13 cellular contexts compared by ENCODE assay signal in the genomic region with DNA sequence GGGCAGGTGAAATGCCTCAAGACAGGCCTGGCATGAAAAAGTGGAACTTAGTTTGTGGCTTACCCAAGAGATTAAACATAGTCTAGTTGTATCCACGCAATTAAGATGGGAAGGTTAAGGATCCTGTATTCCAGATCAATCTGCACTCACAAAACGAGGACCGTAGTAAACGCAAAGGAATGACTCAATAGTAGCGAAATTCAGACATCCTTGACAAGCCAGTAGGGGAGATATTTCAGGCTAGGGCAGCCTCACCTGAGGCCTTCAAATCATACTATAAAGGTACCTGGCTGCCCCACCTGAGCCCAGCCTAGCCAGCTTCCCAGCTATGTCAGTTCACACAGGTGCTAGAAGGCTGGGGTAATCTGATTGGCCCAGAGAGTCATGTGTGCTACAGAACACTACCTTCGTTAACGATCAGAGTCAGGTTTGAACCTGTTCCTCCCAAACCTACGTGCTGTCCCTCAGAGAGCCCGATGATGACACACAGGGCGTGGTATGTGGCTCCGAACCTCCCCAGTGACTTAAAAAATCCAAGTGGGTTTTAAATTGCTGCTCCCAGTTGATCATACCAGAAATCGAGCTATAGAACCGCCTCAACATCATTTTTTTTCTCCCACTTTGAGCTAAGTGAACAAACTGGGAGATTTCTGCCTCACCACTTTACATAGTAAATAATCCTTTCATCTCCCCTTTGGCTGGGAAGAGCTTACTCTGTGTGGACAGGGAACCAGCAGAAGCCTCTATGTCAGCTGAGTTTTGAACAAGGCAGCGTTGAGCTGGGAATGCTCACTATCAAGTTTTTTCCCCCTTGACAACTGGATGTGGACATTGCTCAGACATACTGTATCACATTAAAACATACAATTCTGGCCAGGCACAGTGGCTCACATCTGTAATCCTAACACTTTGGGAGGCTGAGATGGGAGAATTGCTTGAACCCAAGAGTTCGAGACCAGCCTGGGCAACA. TPM values are rescaled to one million over a fixed set of nuclear protein-coding genes. Genes with fewer than 3 reads are reported as not detected.
DNase-seq lines count a peak whose midpoint lies in the region; ATAC-seq and TF ChIP-seq lines count a peak whose summit lies in the region.
"Had no signal": no experiment of that assay in that cellular context is flagged by ENCODE, and none has a peak within 500 bp of the region (broad histone marks: within the 10 kb centered on the region; RNA-seq: fewer than 3 reads in every experiment).

No MANE protein-coding gene starts in this region.

- POLR2A ChIA-PET in CD8-positive, alpha-beta T cell (lab: Charles Lee), result interaction anchor here (0.6 kb wide), 1 partner anchor 72 kb away, joined by 5 read pairs; no protein-coding TSS in a partner anchor

- no peaks in the 10 kb centered on the region for H3K36me3 ChIP-seq in breast epithelium
- no peaks in the 10 kb centered on the region for H3K36me3 ChIP-seq in MG63
- no peaks in the 10 kb centered on the region for H3K36me3 ChIP-seq in CD8-positive, alpha-beta T cell (ENCODE audit: insufficient read depth, low read length)
- H3K36me3 ChIP-seq: neutrophil, SJCRH30 had no signal

- no peak overlapping the region for H3K4me3 Mint-ChIP-seq in osteocyte (ENCODE audit: unreplicated experiment)
- H3K4me3 Mint-ChIP-seq in CD8-positive, alpha-beta T cell, result no peak overlapping the region

- H3K9me3 ChIP-seq in breast epithelium (no peaks in the 10 kb centered on the region), MG63 (no peaks in the 10 kb centered on the region)
- no peaks in the 10 kb centered on the region for H3K9me3 ChIP-seq in CD8-positive, alpha-beta T cell (ENCODE audit: low read length)
- H3K9me3 ChIP-seq: neutrophil, SJCRH30 had no signal

- peak overlapping the region; percentile 76 to 84 for H3K27ac ChIP-seq in breast epithelium
- no peak overlapping the region for H3K27ac ChIP-seq in CD8-positive, alpha-beta T cell (ENCODE audit: low read depth, low read length)
- H3K27ac ChIP-seq: KMS-11, neutrophil, SJCRH30 had no signal

- H3K36me3 Mint-ChIP-seq in osteocyte (ENCODE audit: unreplicated experiment), result no peaks in the 10 kb centered on the region
- H3K36me3 Mint-ChIP-seq in CD8-positive, alpha-beta T cell, result no peaks in the 10 kb centered on the region

- no peaks in the 10 kb centered on the region for H3K27me3 ChIP-seq in breast epithelium
- H3K27me3 ChIP-seq in MG63, result no peaks in the 10 kb centered on the region
- H3K27me3 ChIP-seq in CD8-positive, alpha-beta T cell (ENCODE audit: insufficient read depth, low read length), result no peaks in the 10 kb centered on the region

- H3K9me3 Mint-ChIP-seq in osteocyte (ENCODE audit: unreplicated experiment), result no peaks in the 10 kb centered on the region
- H3K9me3 Mint-ChIP-seq in CD8-positive, alpha-beta T cell, result no peaks in the 10 kb centered on the region

- CTCF ChIA-PET in CD8-positive, alpha-beta T cell (lab: Charles Lee), result interaction anchor here (0.7 to 1.4 kb wide), 4 partner anchors 42 to 60 kb away, joined by 3 to 7 read pairs (median 4); no protein-coding TSS in a partner anchor

- ATAC-seq in CD8-positive, alpha-beta T cell, result no peak

- H3K27ac Mint-ChIP-seq in osteocyte (ENCODE audit: unreplicated experiment), result peak overlapping the region; percentile 12
- H3K27ac Mint-ChIP-seq in CD8-positive, alpha-beta T cell, result no peak overlapping the region

- DNase-seq in DMS153 treated with DMSO at 0.1 percent for 48 hours (lab: John Stamatoyannopoulos, UW; ENCODE audit: unreplicated experiment) (peak; percentile 5), NCI-H2029 (lab: John Stamatoyannopoulos, UW) (peak; percentile 80), breast epithelium (ENCODE audit: low spot score in 2 of 2) (peak; percentile 72 to 83), osteocyte (ENCODE audit: extremely low spot score, unreplicated experiment) (no peak), MG63 (no peak), DMS 273 (lab: John Stamatoyannopoulos, UW; ENCODE audit: unreplicated experiment) (no peak), pons (ENCODE audit: low spot score) (no peak)
- DNase-seq in CD8-positive, alpha-beta T cell, result no peak
- DNase-seq: activated CD8-positive, alpha-beta memory T cell treated with anti-CD3 and anti-CD28 coated beads for 24 hours; DMS 273 treated with DMSO at 0.1 percent for 48 hours had no signal

- no peaks in the 10 kb centered on the region for H3K27me3 Mint-ChIP-seq in osteocyte (ENCODE audit: unreplicated experiment)
- peaks cover 11% of the 10 kb centered on the region for H3K27me3 Mint-ChIP-seq in CD8-positive, alpha-beta T cell (ENCODE audit: low read depth)

- peaks cover 0 to 15% of the 10 kb centered on the region in 2 donors for H3K4me1 ChIP-seq in breast epithelium
- H3K4me1 ChIP-seq in CD8-positive, alpha-beta T cell (ENCODE audit: insufficient read depth, low read length), result no peaks in the 10 kb centered on the region
- H3K4me1 ChIP-seq: SJCRH30 had no signal

- TF ChIP-seq CTCF in breast epithelium (IDR thresholded peaks at IDR 0.05) (no peak), osteocyte (IDR thresholded peaks at IDR 0.05) (no peak)
- TF ChIP-seq CTCF in CD8-positive, alpha-beta T cell (IDR thresholded peaks at IDR 0.05), result no peak

- TF ChIP-seq POLR2A in breast epithelium (IDR thresholded peaks at IDR 0.05), result no peak

- intact Hi-C loops in breast epithelium (cut with DNase I; ENCODE audit: low total_unique reads), result loop anchor here (5.0 kb wide), 1 partner anchor 37 kb away; no protein-coding TSS in a partner anchor
- intact Hi-C loops in CD8-positive, alpha-beta T cell (cut with DNase I, micrococcal nuclease), result no loop called here

- H3K4me1 Mint-ChIP-seq in osteocyte (ENCODE audit: unreplicated experiment), result peaks cover 26% of the 10 kb centered on the region
- H3K4me1 Mint-ChIP-seq in CD8-positive, alpha-beta T cell (ENCODE audit: low read depth), result no peaks in the 10 kb centered on the region

- H3K4me3 ChIP-seq in breast epithelium, result no peak overlapping the region
- no peak overlapping the region for H3K4me3 ChIP-seq in MG63
- H3K4me3 ChIP-seq in CD8-positive, alpha-beta T cell (ENCODE audit: low read depth, low read length), result no peak overlapping the region
- H3K4me3 ChIP-seq: SJCRH30 had no signal

RNA-seq across cellular contexts. Expression of gene AHNAK, which starts 46.3 kb away (rescaled TPM):
- total RNA-seq in breast epithelium (1,000 to 10,000 TPM in 2 of 3 donors, 100 to 1,000 TPM in 1; 636 to 1,393 (median 1,040) TPM), osteocyte (462 and 503 TPM in 2 replicates)
- total RNA-seq in MG63 (2014; rRNA removed; shearing (Covaris generic); ENCODE audit: low replicate concordance), result 110 and 122 TPM in 2 replicates
- total RNA-seq in CD8-positive, alpha-beta T cell, result 100 to 1,000 TPM; 185 to 188 TPM

Comparison
In these comparisons a context has a peak if more than half of its experiments do, and no peak if none do; other contexts are left out.
1. DNase-seq: peak in DMS153 treated with DMSO at 0.1 percent for 48 hours (single experiment), NCI-H2029 (single experiment) and breast epithelium (2 of 2); none in osteocyte (single experiment), MG63 (single experiment), CD8-positive, alpha-beta T cell (0 of 7), DMS 273 (single experiment) and pons (single experiment).